In genomic region chr7:120041798-120042197, GRCh38 we compare ENCODE assay signal across 8 cellular contexts.
"Had no signal": no experiment of that assay in that cellular context is flagged by ENCODE, and none has a peak within 500 bp of the region (broad histone marks: within the 10 kb centered on the region; RNA-seq: fewer than 3 reads in every experiment).

No MANE protein-coding gene starts in this region.

- H3K27ac Mint-ChIP-seq: HFFc6, IgD-negative memory B cell had no signal

- H3K9me3 ChIP-seq: HAP-1 had no signal

- H3K36me3 ChIP-seq: HAP-1 had no signal

- H3K4me1 Mint-ChIP-seq: IgD-negative memory B cell had no signal

- ATAC-seq: HCT116 had no signal

- H3K27ac ChIP-seq: HL-60 had no signal

- H3K4me3 ChIP-seq: HAP-1 had no signal

- H3K27me3 Mint-ChIP-seq: IgD-negative memory B cell had no signal

- H3K4me1 ChIP-seq: HAP-1 had no signal

- DNase-seq: GOT3, H7, HFFc6, KG1 had no signal

- H3K4me3 Mint-ChIP-seq: HFFc6, IgD-negative memory B cell had no signal
